In the genomic region with DNA sequence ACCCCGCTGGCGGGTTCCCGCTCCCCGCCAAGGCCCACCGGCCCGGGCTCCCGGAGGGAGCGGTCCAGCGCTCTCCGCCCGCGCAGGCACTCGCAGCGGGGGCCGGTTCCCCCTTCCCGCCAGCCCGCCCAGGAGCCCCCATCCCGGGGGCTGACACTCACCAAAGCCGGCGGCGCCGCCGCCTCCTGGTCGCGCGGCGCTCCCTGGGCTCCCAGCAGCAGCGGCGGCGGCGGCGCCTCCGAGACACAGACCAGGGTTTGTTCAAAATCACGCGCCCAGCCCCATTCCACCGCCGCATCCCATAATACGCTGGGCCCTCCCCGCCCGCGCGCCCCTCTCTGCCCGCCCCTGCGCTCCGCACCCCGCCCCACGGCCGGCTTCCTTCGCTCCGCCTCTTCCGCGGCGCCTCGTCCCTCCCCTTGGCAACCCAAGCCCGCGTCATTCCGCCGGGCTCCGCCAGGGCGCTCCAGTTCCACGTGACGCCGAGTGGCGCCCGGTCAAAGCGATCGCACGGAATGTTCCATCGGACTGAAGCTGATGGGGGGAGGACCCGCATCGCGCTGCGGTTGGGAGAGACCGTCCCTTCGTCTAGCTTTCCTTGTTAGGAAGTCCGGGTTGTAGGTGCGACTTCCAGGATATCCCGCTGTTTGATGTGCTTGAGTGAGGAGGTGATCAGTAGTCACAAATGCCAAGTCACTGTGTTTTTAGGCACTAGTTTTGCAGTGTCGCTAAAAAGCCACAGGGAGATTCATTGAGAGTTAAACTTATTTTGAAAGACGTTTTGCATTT, we compare ENCODE assay signal across 1 cellular context.
A peak's percentile ranks its signal among the peaks of the same experiment; 100 is the strongest.
TF ChIP-seq lines count a peak whose summit lies in the region.

No MANE protein-coding gene starts in this region.

TF ChIP-seq in K562, 482 proteins besides CTCF, POLR2A, EP300 and RAD21 (continued from another document and continues in another):
- TF ChIP-seq TRIM25 (IDR thresholded peaks at IDR 0.05; ENCODE audit: borderline replicate concordance) (no peak), HIVEP1 (CRISPR knock-in tag; IDR thresholded peaks at IDR 0.05) (no peak), ZNF347 (CRISPR knock-in tag; IDR thresholded peaks at IDR 0.05; ENCODE audit: low read depth) (no peak), SRSF9 (IDR thresholded peaks at IDR 0.05; ENCODE audit: borderline replicate concordance, low read depth, low read length) (no peak), MXI1 (IDR thresholded peaks at IDR 0.05; ENCODE audit: low read depth, low read length) (peak; percentile 84; the same call in 1 of the 2 replicates), RBM17 (IDR thresholded peaks at IDR 0.05; ENCODE audit: borderline replicate concordance, low read depth, low read length) (no peak), TRIM24 (IDR thresholded peaks at IDR 0.05) (peak; percentile 53 to 64; a peak in 2 of 4 replicates), ZNF436 (CRISPR knock-in tag; IDR thresholded peaks at IDR 0.05) (no peak), GTF2F1 (IDR thresholded peaks at IDR 0.05; ENCODE audit: low read depth, low read length) (peak; percentile 84; the same call in 1 of the 2 replicates), ZNF140 (CRISPR knock-in tag; IDR thresholded peaks at IDR 0.05) (no peak), RFX5 (IDR thresholded peaks at IDR 0.05; ENCODE audit: low read depth, low read length) (no peak), ZC3H11A (IDR thresholded peaks at IDR 0.05; ENCODE audit: low read depth, low read length) (peak; percentile 82), ZNF165 (CRISPR knock-in tag; IDR thresholded peaks at IDR 0.05; ENCODE audit: borderline replicate concordance) (no peak), IRF2 (CRISPR knock-in tag; IDR thresholded peaks at IDR 0.05) (no peak), TFAM (CRISPR knock-in tag; conservative IDR thresholded peaks at IDR 0.05) (no peak), NCOA1 (IDR thresholded peaks at IDR 0.05; ENCODE audit: low read depth) (no peak; the same call in 1 of the 2 replicates), ZFP1 (CRISPR knock-in tag; IDR thresholded peaks at IDR 0.05) (no peak), RBBP5 (IDR thresholded peaks at IDR 0.05; ENCODE audit: borderline replicate concordance, insufficient read depth, low read length, poor library complexity, severe bottlenecking) (peak; percentile 67), PKNOX1 (IDR thresholded peaks at IDR 0.05) (peak; percentile 57; the same call in 1 of the 2 replicates), NFE2 (IDR thresholded peaks at IDR 0.05; ENCODE audit: low read depth) (peak; percentile 94), CHAMP1 (IDR thresholded peaks at IDR 0.05) (peak; percentile 76; the same call in 1 of the 2 replicates), HLTF (IDR thresholded peaks at IDR 0.05) (no peak), PRMT5 (CRISPR knock-in tag; IDR thresholded peaks at IDR 0.05) (no peak), CEBPZ (IDR thresholded peaks at IDR 0.05; ENCODE audit: borderline replicate concordance, low read depth, low read length) (no peak), L3MBTL2 (IDR thresholded peaks at IDR 0.05) (peak; percentile 82), PTRF (tag; IDR thresholded peaks at IDR 0.05) (no peak), ASH1L (IDR thresholded peaks at IDR 0.05; ENCODE audit: borderline replicate concordance, low read depth, partially characterized antibody) (peak; percentile 71), XRCC3 (IDR thresholded peaks at IDR 0.05) (no peak), CEBPB (tag; IDR thresholded peaks at IDR 0.05) (no peak), GTF2E2 (tag; IDR thresholded peaks at IDR 0.05) (0 out of 2 replicates have a peak, but pooled peaks have one; percentile 76), ARID2 (IDR thresholded peaks at IDR 0.05) (no peak), HCFC1 (IDR thresholded peaks at IDR 0.05; ENCODE audit: low read depth, low read length) (peak; percentile 78), SMAD4 (CRISPR knock-in tag; conservative IDR thresholded peaks at IDR 0.05) (peak; percentile 71), KLF16 (IDR thresholded peaks at IDR 0.05) (no peak), HDAC3 (IDR thresholded peaks at IDR 0.05; ENCODE audit: borderline replicate concordance, partially characterized antibody) (no peak), PHB (CRISPR knock-in tag; IDR thresholded peaks at IDR 0.05) (no peak), GATAD2B (IDR thresholded peaks at IDR 0.05; ENCODE audit: borderline replicate concordance) (no peak), NR2C1 (IDR thresholded peaks at IDR 0.05) (no peak), NR2C1 (tag; IDR thresholded peaks at IDR 0.05) (no peak), NCOR1 (IDR thresholded peaks at IDR 0.05) (peak; percentile 17; the same call in 1 of the 2 replicates), ZNF668 (CRISPR knock-in tag; IDR thresholded peaks at IDR 0.05) (no peak), MYBL2 (IDR thresholded peaks at IDR 0.05; ENCODE audit: low read depth) (no peak), MYBL2 (CRISPR knock-in tag; IDR thresholded peaks at IDR 0.05; ENCODE audit: borderline replicate concordance) (no peak)
- TF ChIP-seq, protein P1, sequence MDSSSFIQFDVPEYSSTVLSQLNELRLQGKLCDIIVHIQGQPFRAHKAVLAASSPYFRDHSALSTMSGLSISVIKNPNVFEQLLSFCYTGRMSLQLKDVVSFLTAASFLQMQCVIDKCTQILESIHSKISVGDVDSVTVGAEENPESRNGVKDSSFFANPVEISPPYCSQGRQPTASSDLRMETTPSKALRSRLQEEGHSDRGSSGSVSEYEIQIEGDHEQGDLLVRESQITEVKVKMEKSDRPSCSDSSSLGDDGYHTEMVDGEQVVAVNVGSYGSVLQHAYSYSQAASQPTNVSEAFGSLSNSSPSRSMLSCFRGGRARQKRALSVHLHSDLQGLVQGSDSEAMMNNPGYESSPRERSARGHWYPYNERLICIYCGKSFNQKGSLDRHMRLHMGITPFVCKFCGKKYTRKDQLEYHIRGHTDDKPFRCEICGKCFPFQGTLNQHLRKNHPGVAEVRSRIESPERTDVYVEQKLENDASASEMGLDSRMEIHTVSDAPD (CRISPR knock-in tag; IDR thresholded peaks at IDR 0.05) = no peak
- TF ChIP-seq, protein P2, sequence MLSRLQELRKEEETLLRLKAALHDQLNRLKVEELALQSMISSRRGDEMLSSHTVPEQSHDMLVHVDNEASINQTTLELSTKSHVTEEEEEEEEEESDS (CRISPR knock-in tag; IDR thresholded peaks at IDR 0.05) = no peak
- TF ChIP-seq, protein P3, sequence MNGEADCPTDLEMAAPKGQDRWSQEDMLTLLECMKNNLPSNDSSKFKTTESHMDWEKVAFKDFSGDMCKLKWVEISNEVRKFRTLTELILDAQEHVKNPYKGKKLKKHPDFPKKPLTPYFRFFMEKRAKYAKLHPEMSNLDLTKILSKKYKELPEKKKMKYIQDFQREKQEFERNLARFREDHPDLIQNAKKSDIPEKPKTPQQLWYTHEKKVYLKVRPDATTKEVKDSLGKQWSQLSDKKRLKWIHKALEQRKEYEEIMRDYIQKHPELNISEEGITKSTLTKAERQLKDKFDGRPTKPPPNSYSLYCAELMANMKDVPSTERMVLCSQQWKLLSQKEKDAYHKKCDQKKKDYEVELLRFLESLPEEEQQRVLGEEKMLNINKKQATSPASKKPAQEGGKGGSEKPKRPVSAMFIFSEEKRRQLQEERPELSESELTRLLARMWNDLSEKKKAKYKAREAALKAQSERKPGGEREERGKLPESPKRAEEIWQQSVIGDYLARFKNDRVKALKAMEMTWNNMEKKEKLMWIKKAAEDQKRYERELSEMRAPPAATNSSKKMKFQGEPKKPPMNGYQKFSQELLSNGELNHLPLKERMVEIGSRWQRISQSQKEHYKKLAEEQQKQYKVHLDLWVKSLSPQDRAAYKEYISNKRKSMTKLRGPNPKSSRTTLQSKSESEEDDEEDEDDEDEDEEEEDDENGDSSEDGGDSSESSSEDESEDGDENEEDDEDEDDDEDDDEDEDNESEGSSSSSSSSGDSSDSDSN (IDR thresholded peaks at IDR 0.05; ENCODE audit: borderline replicate concordance in 1 of 2, low read depth in 2 of 2, low read length in 2 of 2) = peak in 1 of 2 experiments; percentile 84; a peak in 1 of 4 replicates
- TF ChIP-seq, protein P4, sequence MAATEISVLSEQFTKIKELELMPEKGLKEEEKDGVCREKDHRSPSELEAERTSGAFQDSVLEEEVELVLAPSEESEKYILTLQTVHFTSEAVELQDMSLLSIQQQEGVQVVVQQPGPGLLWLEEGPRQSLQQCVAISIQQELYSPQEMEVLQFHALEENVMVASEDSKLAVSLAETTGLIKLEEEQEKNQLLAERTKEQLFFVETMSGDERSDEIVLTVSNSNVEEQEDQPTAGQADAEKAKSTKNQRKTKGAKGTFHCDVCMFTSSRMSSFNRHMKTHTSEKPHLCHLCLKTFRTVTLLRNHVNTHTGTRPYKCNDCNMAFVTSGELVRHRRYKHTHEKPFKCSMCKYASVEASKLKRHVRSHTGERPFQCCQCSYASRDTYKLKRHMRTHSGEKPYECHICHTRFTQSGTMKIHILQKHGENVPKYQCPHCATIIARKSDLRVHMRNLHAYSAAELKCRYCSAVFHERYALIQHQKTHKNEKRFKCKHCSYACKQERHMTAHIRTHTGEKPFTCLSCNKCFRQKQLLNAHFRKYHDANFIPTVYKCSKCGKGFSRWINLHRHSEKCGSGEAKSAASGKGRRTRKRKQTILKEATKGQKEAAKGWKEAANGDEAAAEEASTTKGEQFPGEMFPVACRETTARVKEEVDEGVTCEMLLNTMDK (IDR thresholded peaks at IDR 0.05; ENCODE audit: borderline replicate concordance, insufficient read depth, low read depth, low read length, poor library complexity, severe bottlenecking) = peak; percentile 95
- TF ChIP-seq, protein P5, sequence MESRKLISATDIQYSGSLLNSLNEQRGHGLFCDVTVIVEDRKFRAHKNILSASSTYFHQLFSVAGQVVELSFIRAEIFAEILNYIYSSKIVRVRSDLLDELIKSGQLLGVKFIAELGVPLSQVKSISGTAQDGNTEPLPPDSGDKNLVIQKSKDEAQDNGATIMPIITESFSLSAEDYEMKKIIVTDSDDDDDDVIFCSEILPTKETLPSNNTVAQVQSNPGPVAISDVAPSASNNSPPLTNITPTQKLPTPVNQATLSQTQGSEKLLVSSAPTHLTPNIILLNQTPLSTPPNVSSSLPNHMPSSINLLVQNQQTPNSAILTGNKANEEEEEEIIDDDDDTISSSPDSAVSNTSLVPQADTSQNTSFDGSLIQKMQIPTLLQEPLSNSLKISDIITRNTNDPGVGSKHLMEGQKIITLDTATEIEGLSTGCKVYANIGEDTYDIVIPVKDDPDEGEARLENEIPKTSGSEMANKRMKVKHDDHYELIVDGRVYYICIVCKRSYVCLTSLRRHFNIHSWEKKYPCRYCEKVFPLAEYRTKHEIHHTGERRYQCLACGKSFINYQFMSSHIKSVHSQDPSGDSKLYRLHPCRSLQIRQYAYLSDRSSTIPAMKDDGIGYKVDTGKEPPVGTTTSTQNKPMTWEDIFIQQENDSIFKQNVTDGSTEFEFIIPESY (CRISPR knock-in tag; IDR thresholded peaks at IDR 0.05) = peak; percentile 38
